ENCODE assay signal across 23 cellular contexts in the genomic region with DNA sequence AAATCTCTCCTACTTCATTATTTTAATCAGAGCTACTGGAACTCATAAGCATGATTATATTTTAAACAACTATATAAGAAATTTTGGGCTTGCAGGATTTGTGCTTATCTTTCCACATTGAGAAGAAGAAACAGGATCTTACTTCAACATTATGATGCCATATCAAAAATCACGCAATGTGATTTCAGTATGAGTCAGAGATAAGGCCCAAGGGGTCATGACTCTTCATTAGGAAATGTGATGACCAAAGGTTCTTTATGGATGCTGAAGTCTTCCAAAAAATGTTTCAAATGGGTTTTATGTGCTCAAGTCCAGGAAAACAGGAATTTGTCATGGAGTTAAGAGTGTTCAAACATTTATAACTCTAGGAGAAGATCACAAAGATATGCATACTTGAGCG. TPM values are rescaled to one million over a fixed set of nuclear protein-coding genes. Genes with fewer than 3 reads are reported as not detected.
DNase-seq lines count a peak whose midpoint lies in the region; ATAC-seq and TF ChIP-seq lines count a peak whose summit lies in the region.
"Had no signal": no experiment of that assay in that cellular context is flagged by ENCODE, and none has a peak within 500 bp of the region (broad histone marks: within the 10 kb centered on the region; RNA-seq: fewer than 3 reads in every experiment).

No MANE protein-coding gene starts in this region.

- WGBS in trophoblast cell (ENCODE audit: extremely low coverage, insufficient coverage, insufficient read length), result no CpG with 5 or more reads among the region's 2 CpGs
- 75 to 76% methylated on average over 2 of the region's 2 CpGs for WGBS in GM23248 (ENCODE audit: low coverage in 1 of 2, low lambda C conversion rate in 2 of 2, missing lambda C conversion rate in 2 of 2), 2 experiments

- no peak overlapping the region for H2AK5ac ChIP-seq in trophoblast cell (ENCODE audit: low read length)

- H4K20me1 ChIP-seq in GM23248 (ENCODE audit: insufficient read depth), result no peaks in the 10 kb centered on the region

- H2BK5ac ChIP-seq in trophoblast cell (ENCODE audit: low read depth, low read length, poor library complexity), result no peak overlapping the region

- ATAC-seq in GM21786 (IDR thresholded peaks at IDR 0.05; ENCODE audit: unreplicated experiment), result no peak
- ATAC-seq: activated T-cell treated with anti-CD3 and anti-CD28 coated beads, Interleukin-2, amount 50 U/mL, for 72 hours had no signal

- no peak overlapping the region for H2BK120ac ChIP-seq in trophoblast cell (ENCODE audit: insufficient read depth, low read length, poor library complexity)

- H3K36me3 ChIP-seq in trophoblast cell (ENCODE audit: control insufficient read depth in 1 of 2, insufficient read depth in 2 of 2, low read length in 2 of 2), result no peaks in the 10 kb centered on the region
- H3K36me3 ChIP-seq in GM23248 (ENCODE audit: low read depth), result no peaks in the 10 kb centered on the region
- H3K36me3 ChIP-seq: prostate gland, stomach had no signal

- H3K9me3 ChIP-seq in trophoblast cell (ENCODE audit: insufficient read depth, low read depth, low read length), result no peaks in the 10 kb centered on the region
- no peaks in the 10 kb centered on the region for H3K9me3 ChIP-seq in GM23248 (ENCODE audit: low read depth)
- H3K9me3 ChIP-seq: Caco-2, prostate gland, stomach had no signal

- peak overlapping the region; percentile 36; the same call in 1 of the 2 replicates for H3K27ac Mint-ChIP-seq in HFFc6
- H3K27ac Mint-ChIP-seq: activated B cell treated with CpG ODN at 0.5 μM for 24 hours; activated naive CD4-positive, alpha-beta T cell treated with anti-CD3 and anti-CD28 coated beads, Interleukin-2, amount 50 U/mL, for 24 hours; activated T-cell treated with anti-CD3 and anti-CD28 coated beads, Interleukin-2, amount 50 U/mL, for 72 hours; nephron progenitor cell; type B pancreatic cell had no signal

- no peak overlapping the region for H3K4me3 ChIP-seq in epithelial cell of esophagus (ENCODE audit: low read length)
- no peak overlapping the region for H3K4me3 ChIP-seq in trophoblast cell (ENCODE audit: low read depth, low read length)
- no peak overlapping the region for H3K4me3 ChIP-seq in GM23248
- H3K4me3 ChIP-seq: prostate gland, skin epidermis, stomach had no signal

- H3K79me1 ChIP-seq in trophoblast cell (ENCODE audit: low read length), result no peaks in the 10 kb centered on the region

- H3K4ac ChIP-seq in trophoblast cell (ENCODE audit: low read depth, low read length), result no peak overlapping the region

- H3K9me3 Mint-ChIP-seq in HFFc6, result no peaks in the 10 kb centered on the region
- H3K9me3 Mint-ChIP-seq: activated B cell treated with CpG ODN at 0.5 μM for 24 hours; activated T-cell treated with anti-CD3 and anti-CD28 coated beads, Interleukin-2, amount 50 U/mL, for 72 hours; nephron progenitor cell; type B pancreatic cell had no signal

- H3K4me1 ChIP-seq in trophoblast cell (ENCODE audit: control insufficient read depth in 1 of 2, insufficient read depth in 2 of 2, low read length in 2 of 2), result no peaks in the 10 kb centered on the region
- peaks cover 38% of the 10 kb centered on the region for H3K4me1 ChIP-seq in GM23248 (ENCODE audit: insufficient read depth)
- H3K4me1 ChIP-seq: prostate gland had no signal

- TF ChIP-seq CTCF in HFFc6 (IDR thresholded peaks at IDR 0.05) (no peak), epithelial cell of esophagus (IDR thresholded peaks at IDR 0.05; ENCODE audit: insufficient read depth, low read depth, low read length, missing control alignments) (no peak)

- no peak overlapping the region for H2BK12ac ChIP-seq in trophoblast cell (ENCODE audit: low read length)

- H3K27ac ChIP-seq in trophoblast cell (ENCODE audit: low read depth, low read length), result no peak overlapping the region
- H3K27ac ChIP-seq in GM23248, result no peak overlapping the region
- H3K27ac ChIP-seq: prostate gland, stomach had no signal

- in situ Hi-C loops in GM23248 (cut with MboI), result no loop called here

- H3K36me3 Mint-ChIP-seq in HFFc6 (ENCODE audit: low read depth), result 0 out of 2 replicates have a peak, but pooled peaks cover 4% of the 10 kb centered on the region
- H3K36me3 Mint-ChIP-seq: activated naive CD4-positive, alpha-beta T cell treated with anti-CD3 and anti-CD28 coated beads, Interleukin-2, amount 50 U/mL, for 24 hours; type B pancreatic cell had no signal

- H4K12ac ChIP-seq in trophoblast cell (ENCODE audit: low read depth, low read length), result no peak overlapping the region

- no peak overlapping the region for H3K23ac ChIP-seq in trophoblast cell (ENCODE audit: low read length)

- H2AFZ ChIP-seq in trophoblast cell (ENCODE audit: insufficient read depth, low read length, poor library complexity) (no peak overlapping the region), GM23248 (no peak overlapping the region)

- H4K8ac ChIP-seq in trophoblast cell (ENCODE audit: low read depth, low read length), result no peak overlapping the region

- no peak overlapping the region for H4K91ac ChIP-seq in trophoblast cell (ENCODE audit: low read depth, low read length)

- DNase-seq in HFFc6 (peak; percentile 29), NCI-H226 (peak; percentile 76), epithelial cell of esophagus (ENCODE audit: low read depth) (peak; percentile 54), trophoblast cell (peak; percentile 45 to 88), NCI-H1092 treated with DMSO at 0.1 percent for 48 hours (lab: John Stamatoyannopoulos, UW) (no peak), GM23248 (no peak)
- DNase-seq: activated B cell treated with CpG ODN at 0.5 μM for 24 hours; activated T-cell treated with anti-CD3 and anti-CD28 coated beads, Interleukin-2, amount 50 U/mL, for 72 hours; Caco-2; H7; NCI-H2029 treated with DMSO at 0.1 percent for 48 hours; NCI-H524 treated with DMSO at 0.1 percent for 48 hours; nephron progenitor cell; SHP77 treated with DMSO at 0.1 percent for 48 hours; stimulated activated CD4-positive, alpha-beta T cell treated with anti-CD3 and anti-CD28 coated beads, Interleukin-2, amount 100 ng/mL, for 48 hours; stomach had no signal

- no peaks in the 10 kb centered on the region for H3K9me2 ChIP-seq in GM23248 (ENCODE audit: insufficient read depth)

- H3K27me3 ChIP-seq in trophoblast cell (ENCODE audit: insufficient read depth, low read length) (no peaks in the 10 kb centered on the region), GM23248 (replicated peaks; ENCODE audit: insufficient read depth) (no peaks in the 10 kb centered on the region)
- H3K27me3 ChIP-seq: stomach had no signal

- no peaks in the 10 kb centered on the region for H3K27me3 Mint-ChIP-seq in HFFc6 (ENCODE audit: insufficient read depth)
- H3K27me3 Mint-ChIP-seq: type B pancreatic cell had no signal

- H3K79me2 ChIP-seq in trophoblast cell (ENCODE audit: control insufficient read depth, insufficient read depth, low read length, poor library complexity) (no peaks in the 10 kb centered on the region), GM23248 (ENCODE audit: insufficient read depth) (no peaks in the 10 kb centered on the region)

- H3K4me2 ChIP-seq in trophoblast cell (ENCODE audit: low read length), result no peak overlapping the region
- no peak overlapping the region for H3K4me2 ChIP-seq in GM23248 (ENCODE audit: unreplicated experiment)

- H3F3A ChIP-seq in GM23248 (ENCODE audit: insufficient read depth), result peaks cover 30% of the 10 kb centered on the region

- no peak overlapping the region for H3K14ac ChIP-seq in trophoblast cell (ENCODE audit: low read length)

- peaks cover 63% of the 10 kb centered on the region for H3K4me1 Mint-ChIP-seq in HFFc6 (ENCODE audit: low read depth)
- H3K4me1 Mint-ChIP-seq: activated B cell treated with CpG ODN at 0.5 μM for 24 hours, nephron progenitor cell had no signal

- no peak overlapping the region for H3K4me3 Mint-ChIP-seq in HFFc6
- H3K4me3 Mint-ChIP-seq: activated B cell treated with CpG ODN at 0.5 μM for 24 hours; activated naive CD4-positive, alpha-beta T cell treated with anti-CD3 and anti-CD28 coated beads, Interleukin-2, amount 50 U/mL, for 24 hours; activated T-cell treated with anti-CD3 and anti-CD28 coated beads, Interleukin-2, amount 50 U/mL, for 72 hours; nephron progenitor cell; type B pancreatic cell had no signal

- no peak overlapping the region for H3K9ac ChIP-seq in trophoblast cell (ENCODE audit: low read length)
- no peak overlapping the region for H3K9ac ChIP-seq in GM23248

- no peak overlapping the region for H3K18ac ChIP-seq in trophoblast cell (ENCODE audit: low read length)

RNA-seq across cellular contexts. Expression of gene SERPINB2, which starts 7.8 kb away (rescaled TPM):
- total RNA-seq in HFFc6 (2021; fragmentation: NEBNext Ultra II Directional; extraction: Animal tissue kit (Norgen Biotek cat#: 25700)), result 10 to 100 TPM; 30.9 to 91.5 (median 36.1) TPM
- polyA plus RNA-seq in trophoblast cell (2013), result 0.76 and 0.83 TPM in 2 replicates
- 6.1 and 13.0 TPM in 2 replicates for total RNA-seq in GM23248 (2014; rRNA removed; shearing (Covaris generic))
- polyA plus RNA-seq in GM23248 (2016; fragmentation: Nextera tagmentation; extraction: Ambion mirVana), result 10.6 and 10.7 TPM in 2 replicates
- total RNA-seq: activated T-cell treated with anti-CD3 and anti-CD28 coated beads, Interleukin-2, amount 50 U/mL, for 72 hours; Caco-2; chondrocyte; H7; T-helper 2 cell treated with Interferon-gamma antibody and Interleukin-4, amounts not matched to agents 100 ng/mL and 5 ng/mL, for 36 hours had no signal

RNA-seq across cellular contexts. Expression of gene SERPINB10, which starts 28.1 kb away (rescaled TPM):
- total RNA-seq in HFFc6 (2021; fragmentation: NEBNext Ultra II Directional; extraction: Animal tissue kit (Norgen Biotek cat#: 25700)), result 1 to 10 TPM; 1.3 to 5.0 (median 1.8) TPM
- polyA plus RNA-seq in trophoblast cell (2013), result not detected in 2 replicates
- total RNA-seq in GM23248 (2014; rRNA removed; shearing (Covaris generic)), result not detected in 2 replicates
- not detected in 2 replicates for polyA plus RNA-seq in GM23248 (2016; fragmentation: Nextera tagmentation; extraction: Ambion mirVana)
- total RNA-seq: activated B cell treated with CpG ODN at 0.5 μM for 24 hours; Caco-2; chondrocyte; H7; T-helper 2 cell treated with Interferon-gamma antibody and Interleukin-4, amounts not matched to agents 100 ng/mL and 5 ng/mL, for 36 hours had no signal

Comparison
In these comparisons a context has a peak if more than half of its experiments do, and no peak if none do; other contexts are left out.
1. DNase-seq: peak in HFFc6 (single experiment), NCI-H226 (single experiment), epithelial cell of esophagus (single experiment) and trophoblast cell (2 of 2); none in NCI-H1092 treated with DMSO at 0.1 percent for 48 hours (single experiment) and GM23248 (single experiment).